Comparison of ENCODE assay signal across 8 cellular contexts in the genomic region with DNA sequence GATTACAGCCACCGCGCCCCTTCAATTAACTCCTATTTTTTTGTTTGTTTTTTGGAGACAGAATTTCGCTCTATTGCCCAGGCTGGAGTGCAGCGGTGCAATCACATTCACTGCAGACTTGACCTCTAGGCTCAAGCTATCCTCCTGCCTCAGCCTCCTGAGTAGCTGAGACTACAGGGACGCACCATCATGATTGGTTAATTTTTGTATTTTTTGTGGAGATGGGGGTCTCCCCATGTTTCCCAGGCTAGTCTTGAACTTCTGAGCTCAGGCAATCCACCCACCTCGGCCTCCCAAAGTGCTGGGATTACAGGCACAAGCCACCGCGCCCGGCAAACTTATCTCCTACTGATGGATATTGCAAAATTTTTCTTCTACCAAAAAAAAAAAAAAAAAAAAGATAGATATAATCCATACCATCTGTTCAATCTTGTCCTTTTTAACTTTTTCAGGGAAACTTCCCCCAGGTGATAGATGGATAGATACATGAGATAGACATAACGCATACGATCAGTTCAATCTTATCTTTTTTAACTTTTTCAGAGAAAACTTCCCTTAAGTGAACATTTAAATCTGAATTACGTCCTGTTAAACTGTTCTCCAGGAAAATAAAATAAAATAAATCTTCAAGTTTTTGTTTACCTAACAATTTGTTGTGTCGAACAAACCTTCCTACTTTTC. TPM values are rescaled to one million over a fixed set of nuclear protein-coding genes. Genes with fewer than 3 reads are reported as not detected.
DNase-seq lines count a peak whose midpoint lies in the region; ATAC-seq and TF ChIP-seq lines count a peak whose summit lies in the region.

No MANE protein-coding gene starts in this region.

- intact Hi-C loops in gastrocnemius medialis (cut with DNase I; ENCODE audit: low total_unique reads): loop anchor here (1.0 to 5.0 kb wide), 2 partner anchors 22 to 1051 kb away; a partner anchor contains a TSS

- H3K27me3 ChIP-seq in WERI-Rb-1 (ENCODE audit: insufficient read depth, low read depth, severe bottlenecking): no peaks in the 10 kb centered on the region
- no peaks in the 10 kb centered on the region for H3K27me3 ChIP-seq in gastrocnemius medialis

- peak overlapping the region; percentile 92 for H3K27ac ChIP-seq in WERI-Rb-1
- peak overlapping the region; percentile 83 to 96 (median 88) for H3K27ac ChIP-seq in gastrocnemius medialis

- ATAC-seq in gastrocnemius medialis (no peak), GM21576 (IDR thresholded peaks at IDR 0.05; ENCODE audit: unreplicated experiment) (no peak), GM21447 (IDR thresholded peaks at IDR 0.05; ENCODE audit: unreplicated experiment) (no peak), HG02852 (IDR thresholded peaks at IDR 0.05; ENCODE audit: unreplicated experiment) (no peak)

- no peaks in the 10 kb centered on the region for H3K9me3 ChIP-seq in WERI-Rb-1 (ENCODE audit: severe bottlenecking)
- H3K9me3 ChIP-seq in gastrocnemius medialis: no peaks in the 10 kb centered on the region

- no peak for TF ChIP-seq POLR2A in gastrocnemius medialis (IDR thresholded peaks at IDR 0.05)

- in situ Hi-C loops in gastrocnemius medialis (cut with MboI; ENCODE audit: low sequenced_read_pairs in 4 of 4): loop anchor here in 1 of 4 donors (25.0 kb wide), 1 partner anchor 906 kb away; a partner anchor contains a TSS

- peak overlapping the region; percentile 77 for H3K4me3 ChIP-seq in GM12865 (ENCODE audit: low read depth, low read length)
- H3K4me3 ChIP-seq in WERI-Rb-1 (ENCODE audit: low read depth, low read length): peak overlapping the region; percentile 93
- peak overlapping the region; percentile 71 to 80 for H3K4me3 ChIP-seq in foreskin fibroblast (ENCODE audit: low read depth in 1 of 2, low read length in 2 of 2)
- H3K4me3 ChIP-seq in gastrocnemius medialis: peak overlapping the region; percentile 75 to 87 (median 83)

- TF ChIP-seq CTCF in GM12865 (IDR thresholded peaks at IDR 0.05; ENCODE audit: insufficient read depth, low read depth, low read length, missing control alignments): no peak
- TF ChIP-seq CTCF in WERI-Rb-1 (IDR thresholded peaks at IDR 0.05; ENCODE audit: low read depth, low read length): no peak
- no peak for TF ChIP-seq CTCF in foreskin fibroblast (IDR thresholded peaks at IDR 0.05; ENCODE audit: low read depth, low read length)
- no peak for TF ChIP-seq CTCF in gastrocnemius medialis (IDR thresholded peaks at IDR 0.05 in 4 of 5, conservative IDR thresholded peaks at IDR 0.05 in 1 of 5)

- DNase-seq in GM12865 (ENCODE audit: low read depth): no peak
- no peak for DNase-seq in WERI-Rb-1
- no peak for DNase-seq in foreskin fibroblast
- DNase-seq in gastrocnemius medialis: no peak
- DNase-seq in midbrain (lab: John Stamatoyannopoulos, UW): no peak

- H3K36me3 ChIP-seq in WERI-Rb-1 (peaks cover 40% of the 10 kb centered on the region), gastrocnemius medialis (peaks cover 0 to 27% of the 10 kb centered on the region in 2 donors)

- peaks cover 17 to 23% of the 10 kb centered on the region in 2 donors for H3K4me1 ChIP-seq in gastrocnemius medialis

RNA-seq across cellular contexts. Expression of a gene that starts 0.7 kb away (rescaled TPM):
- 100 to 1,000 TPM; 644 to 857 (median 730) TPM for total RNA-seq in gastrocnemius medialis

RNA-seq across cellular contexts. Expression of a gene that starts 22.7 kb away (rescaled TPM):
- total RNA-seq in gastrocnemius medialis: 10 to 100 TPM; 43.8 to 51.2 (median 48.2) TPM
